Comparison of ENCODE assay signal across 9 cellular contexts in the genomic region with DNA sequence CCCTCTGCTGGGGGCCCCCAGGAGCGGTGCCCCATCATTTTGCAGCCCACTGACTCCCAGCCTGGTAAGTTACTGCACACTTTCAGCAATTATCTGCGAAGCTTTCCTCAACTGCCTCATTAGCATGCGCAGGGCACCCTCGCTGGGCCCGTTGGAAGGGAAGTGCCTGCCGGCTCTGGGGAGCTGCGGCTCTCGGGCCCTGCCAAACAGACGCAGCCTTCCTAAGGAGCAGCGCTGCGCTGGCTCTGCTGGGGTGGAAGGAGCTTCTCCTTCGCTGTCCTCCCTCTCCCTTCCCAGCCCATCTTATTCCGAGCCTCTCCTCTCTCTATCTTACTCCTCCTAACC.
A peak's percentile ranks its signal among the peaks of the same experiment; 100 is the strongest.
DNase-seq lines count a peak whose midpoint lies in the region; TF ChIP-seq lines count a peak whose summit lies in the region.
"Had no signal": no experiment of that assay in that cellular context is flagged by ENCODE, and none has a peak within 500 bp of the region (broad histone marks: within the 10 kb centered on the region; RNA-seq: fewer than 3 reads in every experiment).

No MANE protein-coding gene starts in this region.

- H3K4me3 ChIP-seq in astrocyte of the spinal cord (ENCODE audit: low read depth, low read length) (peak overlapping the region; percentile 7), iPS-20b (ENCODE audit: low read length) (peak overlapping the region; percentile 78), skeletal muscle tissue (ENCODE audit: low read length in 3 of 3) (peak overlapping the region in 2 of 3 donors; percentile 43 to 66)
- no peak overlapping the region for H3K4me3 ChIP-seq in CD8-positive, alpha-beta memory T cell (ENCODE audit: low read length)

- H3K9me3 ChIP-seq in iPS-20b (ENCODE audit: insufficient read depth, low read depth, low read length): no peaks in the 10 kb centered on the region
- H3K9me3 ChIP-seq in skeletal muscle tissue (ENCODE audit: control insufficient read depth in 3 of 3, low read length in 3 of 3): no peaks in the 10 kb centered on the region
- H3K9me3 ChIP-seq in CD8-positive, alpha-beta memory T cell (ENCODE audit: low read length): no peaks in the 10 kb centered on the region

- CTCF ChIA-PET in CD8-positive, alpha-beta memory T cell (lab: Charles Lee): no interaction called here

- no peaks in the 10 kb centered on the region for H3K36me3 ChIP-seq in iPS-20b (ENCODE audit: insufficient read depth, low read depth, low read length)
- no peaks in the 10 kb centered on the region for H3K36me3 ChIP-seq in skeletal muscle tissue (ENCODE audit: control insufficient read depth in 3 of 3, insufficient read depth in 3 of 3, low read length in 3 of 3)
- H3K36me3 ChIP-seq in CD8-positive, alpha-beta memory T cell (ENCODE audit: insufficient read depth, low read length): no peaks in the 10 kb centered on the region

- no peak overlapping the region for H3K27ac ChIP-seq in iPS-20b (ENCODE audit: low read length)
- no peak overlapping the region for H3K27ac ChIP-seq in skeletal muscle tissue (ENCODE audit: low read depth, low read length)
- no peak overlapping the region for H3K27ac ChIP-seq in CD8-positive, alpha-beta memory T cell (ENCODE audit: low read depth, low read length)

- no peaks in the 10 kb centered on the region for H3K4me1 ChIP-seq in iPS-20b (ENCODE audit: insufficient read depth, low read length)
- H3K4me1 ChIP-seq in skeletal muscle tissue (ENCODE audit: control insufficient read depth in 3 of 3, insufficient read depth in 3 of 3, low read length in 3 of 3): peaks cover 0 to 8% (median 8%) of the 10 kb centered on the region in 3 donors
- no peaks in the 10 kb centered on the region for H3K4me1 ChIP-seq in CD8-positive, alpha-beta memory T cell (ENCODE audit: insufficient read depth, low read length)

- peak; percentile 26 for DNase-seq in NCI-H345 (lab: John Stamatoyannopoulos, UW)
- no peak for DNase-seq in NCI-H345 treated with DMSO at 0.1 percent for 48 hours (lab: John Stamatoyannopoulos, UW; ENCODE audit: unreplicated experiment)
- peak; percentile 32 for DNase-seq in astrocyte of the spinal cord (ENCODE audit: low read depth, low spot score)
- no peak for DNase-seq in CD8-positive, alpha-beta memory T cell
- DNase-seq in NCI-H187 (lab: John Stamatoyannopoulos, UW): no peak
- DNase-seq in KBM-7: no peak
- DNase-seq: CD4-positive, CD25-positive, alpha-beta regulatory T cell had no signal

- no peak overlapping the region for H3K4me3 Mint-ChIP-seq in CD8-positive, alpha-beta memory T cell

- H3K36me3 Mint-ChIP-seq in CD8-positive, alpha-beta memory T cell: no peaks in the 10 kb centered on the region
- H3K36me3 Mint-ChIP-seq: CD4-positive, CD25-positive, alpha-beta regulatory T cell had no signal

- H3K27me3 ChIP-seq in iPS-20b (ENCODE audit: insufficient read depth, low read length) (peaks cover 41% of the 10 kb centered on the region), skeletal muscle tissue (ENCODE audit: control insufficient read depth in 3 of 3, insufficient read depth in 3 of 3, low read length in 3 of 3) (peaks cover 16 to 20% (median 17%) of the 10 kb centered on the region in 3 donors)
- H3K27me3 ChIP-seq in CD8-positive, alpha-beta memory T cell (ENCODE audit: insufficient read depth, low read length, poor library complexity, severe bottlenecking): peaks cover 8% of the 10 kb centered on the region

- in situ Hi-C loops in astrocyte of the spinal cord (cut with HindIII; ENCODE audit: low sequenced_read_pairs): no loop called here
- in situ Hi-C loops in KBM-7 (cut with MboI; ENCODE audit: low pct_unique_long_range_greater_than_20kb, low sequenced_read_pairs): no loop called here

- no peaks in the 10 kb centered on the region for H3K9me3 Mint-ChIP-seq in CD8-positive, alpha-beta memory T cell
- H3K9me3 Mint-ChIP-seq: CD4-positive, CD25-positive, alpha-beta regulatory T cell had no signal

- H3K4me1 Mint-ChIP-seq in CD8-positive, alpha-beta memory T cell: peaks cover 0 to 14% (median 0%) of the 10 kb centered on the region in 3 donors

- TF ChIP-seq CTCF in astrocyte of the spinal cord (IDR thresholded peaks at IDR 0.05; ENCODE audit: low read depth, low read length): no peak

- no peak overlapping the region for H3K27ac Mint-ChIP-seq in CD8-positive, alpha-beta memory T cell
- H3K27ac Mint-ChIP-seq: CD4-positive, CD25-positive, alpha-beta regulatory T cell had no signal

- POLR2A ChIA-PET in CD8-positive, alpha-beta memory T cell (lab: Charles Lee): no interaction called here

- H3K9ac ChIP-seq in iPS-20b (ENCODE audit: low read depth, low read length) (peak overlapping the region; percentile 78; the same call in 1 of the 2 replicates), skeletal muscle tissue (ENCODE audit: low read depth in 1 of 3, low read length in 3 of 3) (peak overlapping the region in 2 of 3 donors; percentile 45 to 51)

- peaks cover 41 to 58% of the 10 kb centered on the region in 2 donors for H3K27me3 Mint-ChIP-seq in CD8-positive, alpha-beta memory T cell

Comparison
In these comparisons a context has a peak if more than half of its experiments do, and no peak if none do; other contexts are left out.
1. DNase-seq: peak in NCI-H345 (single experiment) and astrocyte of the spinal cord (single experiment); none in NCI-H345 treated with DMSO at 0.1 percent for 48 hours (single experiment), CD8-positive, alpha-beta memory T cell (0 of 5), NCI-H187 (0 of 2) and KBM-7 (single experiment).